23 cellular contexts compared by ENCODE assay signal in the genomic region with DNA sequence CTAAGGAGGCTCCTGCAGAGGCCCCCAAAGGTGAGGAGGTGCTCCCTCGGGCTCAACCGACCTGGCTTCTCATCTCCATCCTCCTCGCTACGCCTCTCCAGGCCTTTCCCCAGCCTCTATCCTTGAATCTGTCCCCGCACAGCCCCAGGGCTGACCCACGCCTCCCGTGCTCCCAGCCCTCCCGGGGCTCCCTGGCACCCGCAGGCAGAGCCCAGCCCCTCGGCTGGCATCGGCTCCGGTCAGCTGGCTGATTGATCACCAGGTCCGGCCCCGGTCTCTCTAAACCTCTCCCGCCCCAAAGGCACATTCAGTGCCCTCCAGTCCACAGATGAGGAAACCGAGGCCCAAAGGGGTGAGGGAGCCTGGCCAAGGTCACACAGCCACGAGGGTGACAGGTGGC. TPM values are rescaled to one million over a fixed set of nuclear protein-coding genes. Genes with fewer than 3 reads are reported as not detected.
"Had no signal": no experiment of that assay in that cellular context is flagged by ENCODE, and none has a peak within 500 bp of the region (broad histone marks: within the 10 kb centered on the region; RNA-seq: fewer than 3 reads in every experiment).

No MANE protein-coding gene starts in this region.

- H3K27ac Mint-ChIP-seq: activated CD4-positive, alpha-beta memory T cell treated with anti-CD3 and anti-CD28 coated beads for 36 hours; activated CD4-positive, alpha-beta T cell treated with anti-CD3 and anti-CD28 coated beads, Interleukin-2, amount 10 ng/mL, durations not matched to agents 7 days and 5 days; activated naive CD4-positive, alpha-beta T cell treated with anti-CD3 and anti-CD28 coated beads, Interleukin-2, amount 50 U/mL, for 72 hours; activated naive CD8-positive, alpha-beta T cell treated with anti-CD3 and anti-CD28 coated beads, Interleukin-2, amount 50 U/mL, for 24 hours; T-helper 17 cell had no signal

- H3K4me3 Mint-ChIP-seq: activated CD4-positive, alpha-beta memory T cell treated with anti-CD3 and anti-CD28 coated beads for 36 hours; activated CD4-positive, alpha-beta T cell treated with anti-CD3 and anti-CD28 coated beads, Interleukin-2, amount 10 ng/mL, durations not matched to agents 7 days and 5 days; activated naive CD8-positive, alpha-beta T cell treated with anti-CD3 and anti-CD28 coated beads, Interleukin-2, amount 50 U/mL, for 24 hours; activated T-cell treated with anti-CD3 and anti-CD28 coated beads, Interleukin-2, amount 50 U/mL, for 4 hours; T-helper 17 cell had no signal

- ATAC-seq: activated naive CD4-positive, alpha-beta T cell treated with anti-CD3 and anti-CD28 coated beads, Interleukin-2, amount 50 U/mL, for 72 hours; activated naive CD8-positive, alpha-beta T cell treated with anti-CD3 and anti-CD28 coated beads, Interleukin-2, amount 50 U/mL, for 24 hours; activated T-cell treated with anti-CD3 and anti-CD28 coated beads, Interleukin-2, amount 50 U/mL, for 4 hours; body of pancreas; T-helper 17 cell had no signal

- H3K36me3 Mint-ChIP-seq: activated CD4-positive, alpha-beta memory T cell treated with anti-CD3 and anti-CD28 coated beads for 36 hours; activated naive CD4-positive, alpha-beta T cell treated with anti-CD3 and anti-CD28 coated beads, Interleukin-2, amount 50 U/mL, for 72 hours had no signal

- DNase-seq: activated CD4-positive, alpha-beta memory T cell treated with anti-CD3 and anti-CD28 coated beads for 36 hours; activated CD4-positive, alpha-beta T cell treated with anti-CD3 and anti-CD28 coated beads, Interleukin-2, amount 10 ng/mL, durations not matched to agents 7 days and 5 days; activated CD4-positive, CD25-positive, alpha-beta regulatory T cell; activated CD8-positive, alpha-beta memory T cell treated with anti-CD3 and anti-CD28 coated beads for 24 hours; activated effector memory CD4-positive, alpha-beta T cell treated with anti-CD3 and anti-CD28 coated beads, Interleukin-2, amount 50 U/mL, for 16 hours; activated naive CD4-positive, alpha-beta T cell treated with Interleukin-2 at 50 U/mL for 16 hours; activated naive CD8-positive, alpha-beta T cell treated with anti-CD3 and anti-CD28 coated beads, Interleukin-2, amount 50 U/mL, for 24 hours; activated T-cell treated with anti-CD3 and anti-CD28 coated beads, Interleukin-2, amount 50 U/mL, for 4 hours; amniotic stem cell; body of pancreas; central memory CD4-positive, alpha-beta T cell; NCI-H1105 treated with DMSO at 0.1 percent for 48 hours; NCI-H1436 treated with DMSO at 0.1 percent for 48 hours; NCI-H187 treated with DMSO at 0.1 percent for 48 hours; NCI-H2081 treated with DMSO at 0.1 percent for 48 hours; NCI-H446; SIG-M5; T-helper 17 cell; T-helper 9 cell had no signal

- H2AFZ ChIP-seq: PC-9 had no signal

- H3K9me3 ChIP-seq: ascending aorta, body of pancreas had no signal

- FAIRE-seq: bronchial epithelial cell had no signal

- H3K27ac ChIP-seq: ascending aorta, body of pancreas, PC-9 had no signal

- H3K36me3 ChIP-seq: ascending aorta had no signal

- H3K4me3 ChIP-seq: ascending aorta, body of pancreas, PC-9 had no signal

- H3K9me3 Mint-ChIP-seq: activated CD4-positive, alpha-beta memory T cell treated with anti-CD3 and anti-CD28 coated beads for 36 hours; activated CD4-positive, alpha-beta T cell treated with anti-CD3 and anti-CD28 coated beads, Interleukin-2, amount 10 ng/mL, durations not matched to agents 7 days and 5 days; activated naive CD4-positive, alpha-beta T cell treated with anti-CD3 and anti-CD28 coated beads, Interleukin-2, amount 50 U/mL, for 72 hours; activated naive CD8-positive, alpha-beta T cell treated with anti-CD3 and anti-CD28 coated beads, Interleukin-2, amount 50 U/mL, for 24 hours; activated T-cell treated with anti-CD3 and anti-CD28 coated beads, Interleukin-2, amount 50 U/mL, for 4 hours had no signal

RNA-seq across cellular contexts. Expression of a gene that starts 2.5 kb away (rescaled TPM):
- total RNA-seq: activated CD4-positive, alpha-beta T cell treated with anti-CD3 and anti-CD28 coated beads, Interleukin-2, amount 10 ng/mL, durations not matched to agents 7 days and 5 days; ascending aorta; body of pancreas; bronchial epithelial cell; PC-9 had no signal

RNA-seq across cellular contexts. Expression of a gene that starts 16.5 kb away (rescaled TPM):
- total RNA-seq: ascending aorta, bronchial epithelial cell, PC-9 had no signal

RNA-seq across cellular contexts. Expression of a gene that starts 41.4 kb away (rescaled TPM):
- total RNA-seq: activated CD4-positive, alpha-beta T cell treated with anti-CD3 and anti-CD28 coated beads, Interleukin-2, amount 10 ng/mL, durations not matched to agents 7 days and 5 days; ascending aorta had no signal
